In the genomic region with DNA sequence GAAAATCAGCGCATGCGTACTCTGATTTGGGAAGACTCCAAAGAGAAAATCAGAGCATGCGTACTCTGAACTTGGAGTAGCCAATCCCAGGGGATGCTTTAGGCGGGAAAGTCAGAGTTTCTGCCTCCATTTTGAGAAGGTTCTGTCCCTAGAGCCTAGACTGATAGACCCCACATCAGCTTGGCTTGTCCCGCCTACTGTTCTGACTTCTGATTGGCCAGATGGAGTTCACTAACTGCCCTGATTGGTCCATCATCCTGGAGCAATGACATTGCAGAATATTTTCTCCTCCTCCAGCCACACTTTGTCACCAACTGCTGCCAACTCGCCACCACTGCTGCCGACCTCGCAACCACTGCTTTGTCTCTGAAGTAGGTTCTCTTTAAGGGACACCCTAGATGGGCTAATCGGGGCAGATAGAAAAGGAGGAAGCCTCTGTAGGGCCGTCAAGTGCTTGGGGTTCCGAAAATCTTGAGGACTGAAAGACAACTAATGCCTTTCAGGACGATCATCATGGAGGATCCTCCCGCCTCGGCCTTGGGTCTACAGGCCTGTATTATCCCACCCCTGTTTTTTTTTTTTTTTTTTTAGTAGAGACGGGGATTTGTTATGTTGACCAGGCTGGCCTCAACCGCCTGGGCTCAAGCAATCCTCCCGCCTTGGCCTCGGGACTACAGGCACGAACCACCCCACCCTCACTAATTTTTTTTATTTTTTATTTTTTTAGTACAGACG, we compare ENCODE assay signal across 5 cellular contexts. TPM values are rescaled to one million over a fixed set of nuclear protein-coding genes. Genes with fewer than 3 reads are reported as not detected.
"Had no signal": no experiment of that assay in that cellular context is flagged by ENCODE, and none has a peak within 500 bp of the region (broad histone marks: within the 10 kb centered on the region; RNA-seq: fewer than 3 reads in every experiment).

A gene with protein sequence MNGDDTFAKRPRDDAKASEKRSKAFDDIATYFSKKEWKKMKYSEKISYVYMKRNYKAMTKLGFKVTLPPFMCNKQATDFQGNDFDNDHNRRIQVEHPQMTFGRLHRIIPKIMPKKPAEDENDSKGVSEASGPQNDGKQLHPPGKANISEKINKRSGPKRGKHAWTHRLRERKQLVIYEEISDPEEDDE (plus strand): TSS at position 331 of the 735 bp plus-strand sequence. CDS start 1,850 bp downstream, outside the sequence.

RNA-seq across cellular contexts. Expression of the gene that starts here (rescaled TPM):
- total RNA-seq: LHCN-M2; OCI-LY7; PC-3; Right ventricle myocardium inferior; T-helper 2 cell treated with Interferon-gamma antibody and Interleukin-4, amounts not matched to agents 100 ng/mL and 5 ng/mL, for 36 hours had no signal
